ENCODE assay signal across 1 cellular context in genomic region chr1:155273134-155273982, GRCh38.
A peak's percentile ranks its signal among the peaks of the same experiment; 100 is the strongest.
TF ChIP-seq lines count a peak whose summit lies in the region.

Gene CLK2 (minus strand): TSS chr1:155273504. CDS start chr1:155270977, 2,527 bp downstream.

TF ChIP-seq in K562, 482 proteins besides CTCF, POLR2A, EP300 and RAD21 (continued from another document):
- TF ChIP-seq FOXA1 (IDR thresholded peaks at IDR 0.05; ENCODE audit: borderline replicate concordance) (no peak), JUND (IDR thresholded peaks at IDR 0.05; ENCODE audit: borderline replicate concordance, low read depth, low read length) (no peak), JUND (tag; IDR thresholded peaks at IDR 0.05; ENCODE audit: borderline replicate concordance, low read depth, low read length) (no peak; the same call in 2 of the 3 replicates), DIDO1 (tag; IDR thresholded peaks at IDR 0.05; ENCODE audit: low read depth) (no peak), USF1 (CRISPR knock-in tag; IDR thresholded peaks at IDR 0.05) (peak; percentile 96), ZNF431 (CRISPR knock-in tag; IDR thresholded peaks at IDR 0.05) (no peak), POLR2B (IDR thresholded peaks at IDR 0.05; ENCODE audit: low read depth, partially characterized antibody) (peak; percentile 63), CHCHD3 (CRISPR knock-in tag; IDR thresholded peaks at IDR 0.05) (no peak), SRF (CRISPR knock-in tag; IDR thresholded peaks at IDR 0.05) (no peak), RBM14 (IDR thresholded peaks at IDR 0.05; ENCODE audit: borderline replicate concordance, insufficient read depth, low read depth, low read length) (no peak), ADNP (tag; IDR thresholded peaks at IDR 0.05) (no peak), ZNF764 (CRISPR knock-in tag; IDR thresholded peaks at IDR 0.05; ENCODE audit: low read depth) (no peak)
